ENCODE assay signal across 22 cellular contexts in the genomic region with DNA sequence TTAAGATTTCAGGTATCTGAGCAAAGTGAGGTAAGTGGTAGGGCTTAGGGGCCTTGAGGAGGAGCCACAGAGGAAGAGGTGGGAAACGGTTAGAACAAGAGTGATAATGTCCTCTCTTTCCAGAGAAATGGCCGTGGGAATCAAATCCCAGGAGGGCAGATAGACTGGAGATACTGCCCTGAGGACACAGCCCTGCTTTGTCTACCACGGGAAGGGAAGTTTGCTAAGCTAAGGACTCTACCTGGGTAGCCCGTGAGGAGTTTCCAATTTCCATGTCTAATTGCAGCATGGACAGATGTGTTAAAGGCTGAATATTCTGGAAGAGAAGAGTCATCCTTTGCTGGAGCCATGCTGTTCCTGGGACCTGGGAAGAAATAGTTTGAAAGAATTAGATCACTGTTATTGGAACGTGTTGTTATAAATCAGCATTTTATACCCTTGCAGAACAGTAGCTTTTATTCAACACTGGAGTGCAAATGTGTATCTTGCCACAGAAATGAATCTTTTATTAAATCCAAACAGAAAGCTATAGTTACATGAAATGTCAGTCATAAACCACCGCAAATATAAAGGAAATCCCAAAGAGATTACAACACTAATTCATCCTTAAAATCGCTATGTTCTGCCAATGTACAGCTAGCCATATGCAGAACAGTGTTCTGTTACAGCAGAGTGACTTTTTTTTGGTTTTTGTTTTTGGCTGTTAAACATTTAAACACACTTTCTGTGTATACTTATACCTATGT.
"Had no signal": no experiment of that assay in that cellular context is flagged by ENCODE, and none has a peak within 500 bp of the region (broad histone marks: within the 10 kb centered on the region; RNA-seq: fewer than 3 reads in every experiment).

No MANE protein-coding gene starts in this region.

- ATAC-seq: heart left ventricle; left lobe of liver; natural killer cell; right lobe of liver; stimulated activated naive B cell treated with anti-CD40 and anti-IgM and Interleukin-4, amounts not matched to agents 10 μg/mL and 1 μg/mL and 100 μg/mL, for 72 hours had no signal

- H3K4me3 ChIP-seq: coronary artery, esophagus muscularis mucosa, heart left ventricle, hepatocyte, right lobe of liver, thoracic aorta, tibial nerve, upper lobe of left lung had no signal

- H3K79me2 ChIP-seq: hepatocyte, parathyroid adenoma had no signal

- H3K27ac Mint-ChIP-seq: natural killer cell; progenitor cell of endocrine pancreas; stimulated activated naive B cell treated with anti-CD40 and anti-IgM and Interleukin-4, amounts not matched to agents 10 μg/mL and 1 μg/mL and 100 μg/mL, for 72 hours; stimulated activated naive CD8-positive, alpha-beta T cell treated with anti-CD3 and anti-CD28 coated beads, Interleukin-15, Interleukin-2, amounts not matched to agents 100 ng/mL and 50 ng/mL, for 24 hours had no signal

- H3K4me1 Mint-ChIP-seq: neural crest cell; stimulated activated naive B cell treated with anti-CD40 and anti-IgM and Interleukin-4, amounts not matched to agents 10 μg/mL and 1 μg/mL and 100 μg/mL, for 72 hours had no signal

- H3K27me3 Mint-ChIP-seq: progenitor cell of endocrine pancreas; stimulated activated naive B cell treated with anti-CD40 and anti-IgM and Interleukin-4, amounts not matched to agents 10 μg/mL and 1 μg/mL and 100 μg/mL, for 72 hours; stimulated activated naive CD8-positive, alpha-beta T cell treated with anti-CD3 and anti-CD28 coated beads, Interleukin-15, Interleukin-2, amounts not matched to agents 100 ng/mL and 50 ng/mL, for 24 hours had no signal

- DNase-seq: dermis blood vessel endothelial cell; effector memory CD4-positive, alpha-beta T cell; heart left ventricle; kidney; natural killer cell; right lobe of liver; small intestine; stimulated activated CD4-positive, alpha-beta T cell treated with anti-CD3 and anti-CD28 coated beads, Interleukin-15, amount 100 ng/mL, for 24 hours; stimulated activated CD4-positive, alpha-beta T cell treated with anti-CD3 and anti-CD28 coated beads, Interleukin-2, amount 100 ng/mL, for 48 hours; stimulated activated naive B cell treated with anti-CD40 and anti-IgM and Interleukin-4, amounts not matched to agents 10 μg/mL and 1 μg/mL and 100 μg/mL, for 72 hours; upper lobe of left lung had no signal

- H2AFZ ChIP-seq: hepatocyte, parathyroid adenoma had no signal

- H3K27ac ChIP-seq: coronary artery, esophagus muscularis mucosa, hepatocyte, neutrophil, parathyroid adenoma, right lobe of liver, thoracic aorta, tibial nerve, upper lobe of left lung had no signal

- H3K9ac ChIP-seq: parathyroid adenoma had no signal

- H3K9me3 ChIP-seq: esophagus muscularis mucosa, neutrophil, right lobe of liver, thoracic aorta, upper lobe of left lung had no signal

- H3K4me1 ChIP-seq: right lobe of liver, tibial nerve, upper lobe of left lung had no signal

- H3K27me3 ChIP-seq: esophagus muscularis mucosa, heart left ventricle, hepatocyte, neutrophil, right lobe of liver, tibial nerve, upper lobe of left lung had no signal

- H3K4me3 Mint-ChIP-seq: natural killer cell; neural crest cell; stimulated activated naive B cell treated with anti-CD40 and anti-IgM and Interleukin-4, amounts not matched to agents 10 μg/mL and 1 μg/mL and 100 μg/mL, for 72 hours; stimulated activated naive CD8-positive, alpha-beta T cell treated with anti-CD3 and anti-CD28 coated beads, Interleukin-15, Interleukin-2, amounts not matched to agents 100 ng/mL and 50 ng/mL, for 24 hours had no signal

- H3K9me3 Mint-ChIP-seq: natural killer cell had no signal

- H3K4me2 ChIP-seq: hepatocyte had no signal

- H3K36me3 ChIP-seq: right lobe of liver, thoracic aorta, upper lobe of left lung had no signal
